Comparison of ENCODE assay signal across 8 cellular contexts in genomic region chr17:63702223-63702577, GRCh38. TPM values are rescaled to one million over a fixed set of nuclear protein-coding genes. Genes with fewer than 3 reads are reported as not detected.
DNase-seq lines count a peak whose midpoint lies in the region; ATAC-seq, FAIRE-seq and TF ChIP-seq lines count a peak whose summit lies in the region.

No MANE protein-coding gene starts in this region.

- H3K9me3 Mint-ChIP-seq in activated naive CD8-positive, alpha-beta T cell treated with anti-CD3 and anti-CD28 coated beads, Interleukin-2, amount 10 ng/mL, durations not matched to agents 7 days and 5 days = no peaks in the 10 kb centered on the region

- H3K36me3 ChIP-seq in SK-N-MC (ENCODE audit: insufficient read depth, low read length) = peaks cover 2% of the 10 kb centered on the region; the same call in 1 of the 2 replicates
- peaks cover 19% of the 10 kb centered on the region for H3K36me3 ChIP-seq in MG63

- peak; percentile 43; the same call in 1 of the 2 replicates for TF ChIP-seq POLR2A in GM12892 (IDR thresholded peaks at IDR 0.05; ENCODE audit: low read depth, low read length)

- peak overlapping the region; percentile 73 for H3K27ac ChIP-seq in SK-N-MC

- DNase-seq in GM12892 (ENCODE audit: insufficient read length) (peak; percentile 50), SK-N-MC (ENCODE audit: low read depth, low spot score) (no peak), MG63 (no peak), KG1 (lab: John Stamatoyannopoulos, UW) (no peak), SIG-M5 treated with dmso at 0.1 percent for 504 hours (lab: John Stamatoyannopoulos, UW; ENCODE audit: unreplicated experiment) (no peak)
- no peak for DNase-seq in activated naive CD8-positive, alpha-beta T cell treated with anti-CD3 and anti-CD28 coated beads, Interleukin-2, amount 10 ng/mL, durations not matched to agents 7 days and 5 days
- DNase-seq in stimulated activated CD4-positive, alpha-beta T cell treated with anti-CD3 and anti-CD28 coated beads, Interleukin-15, amount 100 ng/mL, for 24 hours = peak; percentile 80

- H3K27me3 Mint-ChIP-seq in activated naive CD8-positive, alpha-beta T cell treated with anti-CD3 and anti-CD28 coated beads, Interleukin-2, amount 10 ng/mL, durations not matched to agents 7 days and 5 days = no peaks in the 10 kb centered on the region

- no peaks in the 10 kb centered on the region for H3K27me3 ChIP-seq in MG63

- no peak overlapping the region for H3K9ac ChIP-seq in SK-N-MC (ENCODE audit: insufficient read length)

- peak overlapping the region; percentile 90 for H3K4me3 Mint-ChIP-seq in activated naive CD8-positive, alpha-beta T cell treated with anti-CD3 and anti-CD28 coated beads, Interleukin-2, amount 10 ng/mL, durations not matched to agents 7 days and 5 days

- ATAC-seq in activated naive CD8-positive, alpha-beta T cell treated with anti-CD3 and anti-CD28 coated beads, Interleukin-2, amount 10 ng/mL, durations not matched to agents 7 days and 5 days (ENCODE audit: low read depth) = peak; percentile 17
- no peak for ATAC-seq in HG03139 (IDR thresholded peaks at IDR 0.05; ENCODE audit: unreplicated experiment)

- H3K4me3 ChIP-seq in SK-N-MC (no peak overlapping the region), MG63 (no peak overlapping the region)

- peaks cover 26% of the 10 kb centered on the region for H3K36me3 Mint-ChIP-seq in activated naive CD8-positive, alpha-beta T cell treated with anti-CD3 and anti-CD28 coated beads, Interleukin-2, amount 10 ng/mL, durations not matched to agents 7 days and 5 days

- H3K4me1 Mint-ChIP-seq in activated naive CD8-positive, alpha-beta T cell treated with anti-CD3 and anti-CD28 coated beads, Interleukin-2, amount 10 ng/mL, durations not matched to agents 7 days and 5 days = peaks cover 52% of the 10 kb centered on the region

- POLR2A ChIA-PET in activated naive CD8-positive, alpha-beta T cell treated with anti-CD3 and anti-CD28 coated beads, Interleukin-2, amount 10 ng/mL, durations not matched to agents 7 days and 5 days (lab: Charles Lee) = interaction anchor here (0.7 to 4.0 kb wide), 11 partner anchors 8 to 152 kb away, joined by 3 to 56 read pairs (median 10); partner anchors contain the start of genes CCDC47, DCAF7, DDX42 and MAP3K3

- peak; percentile 82 for FAIRE-seq in GM12892 (lab: Jason Lieb, UNC)

- H3K9me3 ChIP-seq in SK-N-MC (ENCODE audit: low read depth, low read length) (no peaks in the 10 kb centered on the region), MG63 (no peaks in the 10 kb centered on the region)

- H3K27ac Mint-ChIP-seq in activated naive CD8-positive, alpha-beta T cell treated with anti-CD3 and anti-CD28 coated beads, Interleukin-2, amount 10 ng/mL, durations not matched to agents 7 days and 5 days = peak overlapping the region; percentile 98

RNA-seq across cellular contexts. Expression of gene LIMD2, which starts 2.3 kb away (rescaled TPM):
- 79.9 TPM for polyA plus RNA-seq in GM12892 (2012; ENCODE audit: missing spikeins)
- 100 to 1,000 TPM; 452 to 453 TPM for total RNA-seq in activated naive CD8-positive, alpha-beta T cell treated with anti-CD3 and anti-CD28 coated beads, Interleukin-2, amount 10 ng/mL, durations not matched to agents 7 days and 5 days
- total RNA-seq in MG63 (2014; rRNA removed; shearing (Covaris generic); ENCODE audit: low replicate concordance) = 0.64 and 3.3 TPM in 2 replicates

RNA-seq across cellular contexts. Expression of gene STRADA, which starts 39.4 kb away (rescaled TPM):
- 48.4 TPM for polyA plus RNA-seq in GM12892 (2012; ENCODE audit: missing spikeins)
- total RNA-seq in activated naive CD8-positive, alpha-beta T cell treated with anti-CD3 and anti-CD28 coated beads, Interleukin-2, amount 10 ng/mL, durations not matched to agents 7 days and 5 days = 10 to 100 TPM; 54.0 to 61.4 TPM
- total RNA-seq in MG63 (2014; rRNA removed; shearing (Covaris generic); ENCODE audit: low replicate concordance) = 18.7 and 29.0 TPM in 2 replicates

Comparison
In these comparisons a context has a peak if more than half of its experiments do, and no peak if none do; other contexts are left out.
1. DNase-seq: peak in GM12892 (single experiment) and stimulated activated CD4-positive, alpha-beta T cell treated with anti-CD3 and anti-CD28 coated beads, Interleukin-15, amount 100 ng/mL, for 24 hours (single experiment); none in SK-N-MC (single experiment), activated naive CD8-positive, alpha-beta T cell treated with anti-CD3 and anti-CD28 coated beads, Interleukin-2, amount 10 ng/mL, durations not matched to agents 7 days and 5 days (single experiment), MG63 (single experiment), KG1 (single experiment) and SIG-M5 treated with dmso at 0.1 percent for 504 hours (single experiment).
2. RNA of gene LIMD2, which starts 2.3 kb away (total RNA-seq): 452 to 453 TPM in activated naive CD8-positive, alpha-beta T cell treated with anti-CD3 and anti-CD28 coated beads, Interleukin-2, amount 10 ng/mL, durations not matched to agents 7 days and 5 days; 0.64 to 3.3 TPM in MG63; every median in the first group is over 100 times any median in the second.